Comparison of ENCODE assay signal across 27 cellular contexts in genomic region chr22:48004936-48005335, GRCh38.
"Had no signal": no experiment of that assay in that cellular context is flagged by ENCODE, and none has a peak within 500 bp of the region (broad histone marks: within the 10 kb centered on the region; RNA-seq: fewer than 3 reads in every experiment).

No MANE protein-coding gene starts in this region.

- H3K4me1 Mint-ChIP-seq: nephron progenitor cell; neural crest cell; stimulated activated effector memory CD8-positive, alpha-beta T cell treated with anti-CD3 and anti-CD28 coated beads, Interleukin-12 subunit alpha, Interleukin-12 subunit beta, amount 100 ng/mL, for 72 hours; stimulated activated naive B cell treated with anti-CD40 and anti-IgM and Interleukin-4, amounts not matched to agents 10 μg/mL and 1 μg/mL and 100 μg/mL, for 72 hours had no signal

- H3K4me1 ChIP-seq: pancreas, prostate gland, right atrium auricular region, right lobe of liver, sigmoid colon, stomach, thyroid gland, tibial nerve, upper lobe of left lung, vagina had no signal

- H3K27me3 ChIP-seq: neutrophil, right atrium auricular region, right lobe of liver, thyroid gland, tibial nerve, upper lobe of left lung, vagina had no signal

- H3K27ac Mint-ChIP-seq: natural killer cell treated with Interleukin-12 subunit alpha and Interleukin-12 subunit beta and Interleukin-15 and Interleukin-18, amount 100 ng/mL, for 72 hours; nephron progenitor cell; stimulated activated naive B cell treated with anti-CD40 and anti-IgM and Interleukin-4, amounts not matched to agents 10 μg/mL and 1 μg/mL and 100 μg/mL, for 72 hours; stimulated activated naive CD8-positive, alpha-beta T cell treated with anti-CD3 and anti-CD28 coated beads, Interleukin-15, Interleukin-2, amounts not matched to agents 100 ng/mL and 50 ng/mL, for 24 hours had no signal

- H3K9me3 ChIP-seq: neutrophil, pancreas, prostate gland, right atrium auricular region, right lobe of liver, sigmoid colon, stomach, thoracic aorta, thyroid gland, tibial nerve, upper lobe of left lung, vagina had no signal

- H3K36me3 ChIP-seq: neutrophil, pancreas, prostate gland, right atrium auricular region, right lobe of liver, sigmoid colon, stomach, thoracic aorta, thyroid gland, tibial nerve, upper lobe of left lung, vagina had no signal

- H3K27ac ChIP-seq: neutrophil, pancreas, prostate gland, right atrium auricular region, right lobe of liver, sigmoid colon, stomach, thoracic aorta, thyroid gland, tibial nerve, upper lobe of left lung, vagina had no signal

- H3K4me3 Mint-ChIP-seq: natural killer cell treated with Interleukin-12 subunit alpha and Interleukin-12 subunit beta and Interleukin-15 and Interleukin-18, amount 100 ng/mL, for 72 hours; nephron progenitor cell; neural crest cell; stimulated activated effector memory CD8-positive, alpha-beta T cell treated with anti-CD3 and anti-CD28 coated beads, Interleukin-12 subunit alpha, Interleukin-12 subunit beta, amount 100 ng/mL, for 72 hours; stimulated activated naive B cell treated with anti-CD40 and anti-IgM and Interleukin-4, amounts not matched to agents 10 μg/mL and 1 μg/mL and 100 μg/mL, for 72 hours; stimulated activated naive CD8-positive, alpha-beta T cell treated with anti-CD3 and anti-CD28 coated beads, Interleukin-15, Interleukin-2, amounts not matched to agents 100 ng/mL and 50 ng/mL, for 24 hours had no signal

- H3K4me3 ChIP-seq: pancreas, prostate gland, right atrium auricular region, right lobe of liver, sigmoid colon, stomach, thoracic aorta, thyroid gland, tibial nerve, upper lobe of left lung, vagina had no signal

- H3K9me3 Mint-ChIP-seq: natural killer cell treated with Interleukin-12 subunit alpha and Interleukin-12 subunit beta and Interleukin-15 and Interleukin-18, amount 100 ng/mL, for 72 hours; neural crest cell; stimulated activated effector memory CD8-positive, alpha-beta T cell treated with anti-CD3 and anti-CD28 coated beads, Interleukin-12 subunit alpha, Interleukin-12 subunit beta, amount 100 ng/mL, for 72 hours; stimulated activated naive B cell treated with anti-CD40 and anti-IgM and Interleukin-4, amounts not matched to agents 10 μg/mL and 1 μg/mL and 100 μg/mL, for 72 hours; stimulated activated naive CD8-positive, alpha-beta T cell treated with anti-CD3 and anti-CD28 coated beads, Interleukin-15, Interleukin-2, amounts not matched to agents 100 ng/mL and 50 ng/mL, for 24 hours had no signal

- DNase-seq: nephron progenitor cell; nucleus accumbens; pancreas; retina; right lobe of liver; sigmoid colon; small intestine; stimulated activated CD4-positive, alpha-beta T cell treated with anti-CD3 and anti-CD28 coated beads, Interleukin-15, amount 100 ng/mL, for 24 hours; stimulated activated CD4-positive, alpha-beta T cell treated with anti-CD3 and anti-CD28 coated beads, Interleukin-2, amount 100 ng/mL, for 24 hours; stimulated activated CD4-positive, alpha-beta T cell treated with anti-CD3 and anti-CD28 coated beads, Interleukin-2, amount 100 ng/mL, for 48 hours; stimulated activated CD4-positive, alpha-beta T cell treated with anti-CD3 and anti-CD28 coated beads, Interleukin-4, amount 100 ng/mL, for 24 hours; stimulated activated naive B cell treated with anti-CD40 and anti-IgM and Interleukin-4, amounts not matched to agents 10 μg/mL and 1 μg/mL and 100 μg/mL, for 72 hours; stimulated activated naive CD4-positive, alpha-beta T cell treated with Interleukin-2 at 50 U/mL for 16 hours; stomach; thyroid gland; trophoblast cell; upper lobe of left lung had no signal

- ATAC-seq: natural killer cell treated with Interleukin-12 subunit alpha and Interleukin-12 subunit beta and Interleukin-15 and Interleukin-18, amount 100 ng/mL, for 72 hours; pancreas; right lobe of liver; stimulated activated effector memory CD8-positive, alpha-beta T cell treated with anti-CD3 and anti-CD28 coated beads, Interleukin-12 subunit alpha, Interleukin-12 subunit beta, amount 100 ng/mL, for 72 hours; stimulated activated naive B cell treated with anti-CD40 and anti-IgM and Interleukin-4, amounts not matched to agents 10 μg/mL and 1 μg/mL and 100 μg/mL, for 72 hours had no signal
